9 cellular contexts compared by ENCODE assay signal in the genomic region with DNA sequence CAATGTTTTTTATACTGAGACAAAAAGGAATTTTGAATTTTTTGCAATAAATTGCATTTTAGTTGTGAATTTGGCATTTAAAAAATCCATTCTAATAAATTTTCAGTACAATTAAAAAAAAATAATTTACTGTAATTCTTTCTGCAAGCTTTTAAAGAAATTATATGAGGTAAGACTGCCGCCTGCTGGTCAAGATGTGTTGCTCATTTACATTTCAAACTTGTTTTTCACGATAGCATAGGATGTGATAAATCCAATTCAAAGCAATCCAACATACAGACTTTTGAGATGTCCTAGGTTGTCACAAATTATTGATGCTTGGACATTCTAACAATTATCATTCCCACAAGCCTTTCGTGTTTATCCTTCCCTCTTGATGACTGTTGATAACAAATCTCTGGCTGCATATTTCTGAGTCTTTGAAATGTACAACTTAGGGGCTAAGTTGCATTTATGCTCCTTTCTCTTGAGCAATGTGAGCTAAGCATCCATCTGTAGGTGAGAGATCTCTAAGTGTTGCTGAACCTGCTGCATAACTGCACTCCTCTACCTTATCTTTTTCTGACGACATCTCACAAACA.
A peak's percentile ranks its signal among the peaks of the same experiment; 100 is the strongest.
DNase-seq lines count a peak whose midpoint lies in the region; ATAC-seq and TF ChIP-seq lines count a peak whose summit lies in the region.
"Had no signal": no experiment of that assay in that cellular context is flagged by ENCODE, and none has a peak within 500 bp of the region (broad histone marks: within the 10 kb centered on the region; RNA-seq: fewer than 3 reads in every experiment).

No MANE protein-coding gene starts in this region.

- ATAC-seq in GM18517 (IDR thresholded peaks at IDR 0.05; ENCODE audit: unreplicated experiment): no peak

- DNase-seq in NCI-H1417 (lab: John Stamatoyannopoulos, UW): peak; percentile 37 to 83 (median 43)
- DNase-seq in NCI-H1417 treated with DMSO at 0.1 percent for 48 hours (lab: John Stamatoyannopoulos, UW): no peak
- peak; percentile 50 for DNase-seq in LNCaP clone FGC (ENCODE audit: low read depth)
- peak; percentile 29 for DNase-seq in SKM-1 (lab: John Stamatoyannopoulos, UW; ENCODE audit: unreplicated experiment)
- DNase-seq in astrocyte of the spinal cord (ENCODE audit: low read depth, low spot score): peak; percentile 81
- peak; percentile 66 for DNase-seq in iris pigment epithelial cell (ENCODE audit: low read depth)
- peak; percentile 49 for DNase-seq in stimulated activated CD4-positive, alpha-beta T cell treated with anti-CD3 and anti-CD28 coated beads, Interleukin-4, amount 100 ng/mL, for 1 hour

- in situ Hi-C loops in astrocyte of the spinal cord (cut with HindIII; ENCODE audit: low sequenced_read_pairs): no loop called here

- TF ChIP-seq CTCF in LNCaP clone FGC (IDR thresholded peaks at IDR 0.05; ENCODE audit: control insufficient read depth, extremely low read depth, insufficient read depth): peak; percentile 70
- peak; percentile 66 for TF ChIP-seq CTCF in astrocyte of the spinal cord (IDR thresholded peaks at IDR 0.05; ENCODE audit: low read depth, low read length)

- H3K4me3 ChIP-seq in LNCaP clone FGC (ENCODE audit: low read depth, low read length) (no peak overlapping the region), astrocyte of the spinal cord (ENCODE audit: low read depth, low read length) (no peak overlapping the region)
- H3K4me3 ChIP-seq: BLaER1 had no signal
